ENCODE assay signal across 21 cellular contexts in genomic region chr3:193677734-193678133, GRCh38.
A peak's percentile ranks its signal among the peaks of the same experiment; 100 is the strongest.
DNase-seq lines count a peak whose midpoint lies in the region; ATAC-seq, FAIRE-seq and TF ChIP-seq lines count a peak whose summit lies in the region.
"Had no signal": no experiment of that assay in that cellular context is flagged by ENCODE, and none has a peak within 500 bp of the region (broad histone marks: within the 10 kb centered on the region; RNA-seq: fewer than 3 reads in every experiment).

No MANE protein-coding gene starts in this region.

- ATAC-seq in stimulated activated effector memory CD8-positive, alpha-beta T cell treated with anti-CD3 and anti-CD28 coated beads, Interleukin-12 subunit alpha, Interleukin-12 subunit beta, amount 100 ng/mL, for 72 hours, result peak; percentile 86
- no peak for ATAC-seq in GM19035 (IDR thresholded peaks at IDR 0.05; ENCODE audit: unreplicated experiment)

- FAIRE-seq in GM12891 (lab: Jason Lieb, UNC), result peak; percentile 62
- FAIRE-seq: D721Med had no signal

- H3K27ac Mint-ChIP-seq in activated CD4-positive, alpha-beta T cell treated with anti-CD3 and anti-CD28 coated beads, Interleukin-2, amount 10 ng/mL, durations not matched to agents 7 days and 5 days, result no peak overlapping the region
- H3K27ac Mint-ChIP-seq in activated naive CD4-positive, alpha-beta T cell treated with anti-CD3 and anti-CD28 coated beads for 36 hours, result peak overlapping the region; percentile 55
- H3K27ac Mint-ChIP-seq in stimulated activated effector memory CD8-positive, alpha-beta T cell treated with anti-CD3 and anti-CD28 coated beads, Interleukin-12 subunit alpha, Interleukin-12 subunit beta, amount 100 ng/mL, for 72 hours, result peak overlapping the region; percentile 5
- H3K27ac Mint-ChIP-seq: IgD-negative memory B cell had no signal

- H3K9me3 Mint-ChIP-seq in activated CD4-positive, alpha-beta T cell treated with anti-CD3 and anti-CD28 coated beads, Interleukin-2, amount 10 ng/mL, durations not matched to agents 7 days and 5 days, result no peaks in the 10 kb centered on the region
- no peaks in the 10 kb centered on the region for H3K9me3 Mint-ChIP-seq in activated naive CD4-positive, alpha-beta T cell treated with anti-CD3 and anti-CD28 coated beads for 36 hours
- no peaks in the 10 kb centered on the region for H3K9me3 Mint-ChIP-seq in stimulated activated effector memory CD8-positive, alpha-beta T cell treated with anti-CD3 and anti-CD28 coated beads, Interleukin-12 subunit alpha, Interleukin-12 subunit beta, amount 100 ng/mL, for 72 hours
- H3K9me3 Mint-ChIP-seq: IgD-negative memory B cell had no signal

- H3K4me1 Mint-ChIP-seq in activated CD4-positive, alpha-beta T cell treated with anti-CD3 and anti-CD28 coated beads, Interleukin-2, amount 10 ng/mL, durations not matched to agents 7 days and 5 days, result no peaks in the 10 kb centered on the region
- H3K4me1 Mint-ChIP-seq in activated naive CD4-positive, alpha-beta T cell treated with anti-CD3 and anti-CD28 coated beads for 36 hours (ENCODE audit: low read depth), result peaks cover 10% of the 10 kb centered on the region
- H3K4me1 Mint-ChIP-seq in stimulated activated effector memory CD8-positive, alpha-beta T cell treated with anti-CD3 and anti-CD28 coated beads, Interleukin-12 subunit alpha, Interleukin-12 subunit beta, amount 100 ng/mL, for 72 hours, result peaks cover 7% of the 10 kb centered on the region

- POLR2A ChIA-PET in activated CD4-positive, alpha-beta T cell treated with anti-CD3 and anti-CD28 coated beads, Interleukin-2, amount 10 ng/mL, durations not matched to agents 7 days and 5 days (lab: Charles Lee), result no interaction called here

- CTCF ChIA-PET in activated CD4-positive, alpha-beta T cell treated with anti-CD3 and anti-CD28 coated beads, Interleukin-2, amount 10 ng/mL, durations not matched to agents 7 days and 5 days (lab: Charles Lee), result no interaction called here
- CTCF ChIA-PET in activated naive CD4-positive, alpha-beta T cell treated with anti-CD3 and anti-CD28 coated beads for 36 hours (lab: Charles Lee), result no interaction called here

- no peak for TF ChIP-seq POLR2A in GM12891 (IDR thresholded peaks at IDR 0.05; ENCODE audit: low read depth, low read length)

- H3K36me3 Mint-ChIP-seq in activated CD4-positive, alpha-beta T cell treated with anti-CD3 and anti-CD28 coated beads, Interleukin-2, amount 10 ng/mL, durations not matched to agents 7 days and 5 days (ENCODE audit: low read depth), result peaks cover 29% of the 10 kb centered on the region
- H3K36me3 Mint-ChIP-seq in activated naive CD4-positive, alpha-beta T cell treated with anti-CD3 and anti-CD28 coated beads for 36 hours (ENCODE audit: low read depth), result peaks cover 18% of the 10 kb centered on the region
- peaks cover 69% of the 10 kb centered on the region for H3K36me3 Mint-ChIP-seq in stimulated activated effector memory CD8-positive, alpha-beta T cell treated with anti-CD3 and anti-CD28 coated beads, Interleukin-12 subunit alpha, Interleukin-12 subunit beta, amount 100 ng/mL, for 72 hours

- no peaks in the 10 kb centered on the region for H3K27me3 Mint-ChIP-seq in activated CD4-positive, alpha-beta T cell treated with anti-CD3 and anti-CD28 coated beads, Interleukin-2, amount 10 ng/mL, durations not matched to agents 7 days and 5 days
- H3K27me3 Mint-ChIP-seq in activated naive CD4-positive, alpha-beta T cell treated with anti-CD3 and anti-CD28 coated beads for 36 hours (ENCODE audit: low read depth), result no peaks in the 10 kb centered on the region
- H3K27me3 Mint-ChIP-seq: IgD-negative memory B cell had no signal

- intact Hi-C loops in activated naive CD4-positive, alpha-beta T cell treated with anti-CD3 and anti-CD28 coated beads for 36 hours (cut with micrococcal nuclease), result loop anchor here (1.0 to 5.0 kb wide), 3 partner anchors 9 to 645 kb away; no protein-coding TSS in a partner anchor

- DNase-seq in activated CD4-positive, alpha-beta T cell treated with anti-CD3 and anti-CD28 coated beads for 48 hours, result peak; percentile 7
- DNase-seq in activated CD4-positive, alpha-beta T cell treated with anti-CD3 and anti-CD28 coated beads, Interleukin-2, amount 10 ng/mL, durations not matched to agents 7 days and 5 days, result no peak
- peak; percentile 53 for DNase-seq in activated naive CD4-positive, alpha-beta T cell treated with anti-CD3 and anti-CD28 coated beads for 36 hours
- DNase-seq in activated naive CD4-positive, alpha-beta T cell treated with Interleukin-2 at 50 U/mL for 16 hours, result no peak
- no peak for DNase-seq in GM12891 (ENCODE audit: insufficient read length, low spot score)
- no peak for DNase-seq in stimulated activated effector memory CD8-positive, alpha-beta T cell treated with anti-CD3 and anti-CD28 coated beads, Interleukin-12 subunit alpha, Interleukin-12 subunit beta, amount 100 ng/mL, for 72 hours (ENCODE audit: low spot score in 2 of 2)
- no peak for DNase-seq in cerebellum (ENCODE audit: low spot score)
- DNase-seq: DMS53; GF-D8; Karpas-422; MV-4-11; NCI-H1105 treated with DMSO at 0.1 percent for 48 hours; NCI-H2029 treated with DMSO at 0.1 percent for 48 hours; NCI-H226; NCI-H510A treated with DMSO at 0.1 percent for 48 hours; NCI-H748 treated with DMSO at 0.1 percent for 48 hours; NK-92 treated with Interleukin-12 subunit alpha and Interleukin-12 subunit beta, amount 100 ng/mL, for 24 hours; SHP77 treated with DMSO at 0.1 percent for 48 hours had no signal

- H3K4me3 Mint-ChIP-seq in activated CD4-positive, alpha-beta T cell treated with anti-CD3 and anti-CD28 coated beads, Interleukin-2, amount 10 ng/mL, durations not matched to agents 7 days and 5 days, result no peak overlapping the region
- no peak overlapping the region for H3K4me3 Mint-ChIP-seq in activated naive CD4-positive, alpha-beta T cell treated with anti-CD3 and anti-CD28 coated beads for 36 hours
- no peak overlapping the region for H3K4me3 Mint-ChIP-seq in stimulated activated effector memory CD8-positive, alpha-beta T cell treated with anti-CD3 and anti-CD28 coated beads, Interleukin-12 subunit alpha, Interleukin-12 subunit beta, amount 100 ng/mL, for 72 hours
- H3K4me3 Mint-ChIP-seq: IgD-negative memory B cell had no signal

TF ChIP-seq in GM12891, 5 proteins besides CTCF, POLR2A, EP300 and RAD21:
- TF ChIP-seq POU2F2 (IDR thresholded peaks at IDR 0.05; ENCODE audit: low read depth, low read length), result no peak

Comparison
In these comparisons a context has a peak if more than half of its experiments do, and no peak if none do; other contexts are left out.
1. DNase-seq: peak in activated CD4-positive, alpha-beta T cell treated with anti-CD3 and anti-CD28 coated beads for 48 hours (single experiment) and activated naive CD4-positive, alpha-beta T cell treated with anti-CD3 and anti-CD28 coated beads for 36 hours (single experiment); none in activated CD4-positive, alpha-beta T cell treated with anti-CD3 and anti-CD28 coated beads, Interleukin-2, amount 10 ng/mL, durations not matched to agents 7 days and 5 days (single experiment), activated naive CD4-positive, alpha-beta T cell treated with Interleukin-2 at 50 U/mL for 16 hours (single experiment), GM12891 (single experiment), stimulated activated effector memory CD8-positive, alpha-beta T cell treated with anti-CD3 and anti-CD28 coated beads, Interleukin-12 subunit alpha, Interleukin-12 subunit beta, amount 100 ng/mL, for 72 hours (0 of 2) and cerebellum (single experiment).